In the genomic region with DNA sequence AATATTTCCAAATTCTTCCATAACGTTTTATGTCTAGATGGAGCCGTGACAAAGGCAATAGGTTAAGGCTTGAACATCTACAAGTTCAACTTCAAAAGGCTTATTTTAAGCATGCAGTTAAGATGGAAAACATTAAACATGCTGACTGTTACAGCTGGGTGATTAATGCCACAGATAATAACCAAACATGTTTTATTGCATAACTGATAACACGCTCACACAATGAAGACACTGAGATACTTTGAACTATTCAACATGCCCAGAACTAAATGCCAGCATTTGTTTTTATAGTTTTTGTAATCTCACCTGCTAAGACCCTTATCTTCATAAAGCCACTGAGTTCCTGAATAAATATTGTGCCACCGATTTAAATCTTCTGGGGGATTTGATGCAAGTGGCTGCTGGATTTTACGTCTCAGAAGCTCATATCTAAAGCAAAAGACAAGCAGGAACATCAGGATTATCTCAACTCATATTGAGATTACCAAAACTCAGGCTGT, we compare ENCODE assay signal across 26 cellular contexts.
"Had no signal": no experiment of that assay in that cellular context is flagged by ENCODE, and none has a peak within 500 bp of the region (broad histone marks: within the 10 kb centered on the region; RNA-seq: fewer than 3 reads in every experiment).

No MANE protein-coding gene starts in this region.

- H3K4me2 ChIP-seq: neural progenitor cell had no signal

- H3K9me3 Mint-ChIP-seq: mesothelial cell of epicardium, nephron progenitor cell, neural progenitor cell, type B pancreatic cell had no signal

- ATAC-seq: natural killer cell; stimulated activated effector memory CD8-positive, alpha-beta T cell treated with anti-CD3 and anti-CD28 coated beads, Interleukin-12 subunit alpha, Interleukin-12 subunit beta, amount 100 ng/mL, for 72 hours had no signal

- H3K9ac ChIP-seq: neural progenitor cell had no signal

- H3K27ac ChIP-seq: left ventricle myocardium inferior, neural progenitor cell, neutrophil, ovary, right atrium auricular region, right lobe of liver, spleen, suprapubic skin, thoracic aorta, tibial nerve, uterus had no signal

- H3K4me3 ChIP-seq: left ventricle myocardium inferior, lung, neural progenitor cell, ovary, right atrium auricular region, right lobe of liver, spleen, suprapubic skin, thoracic aorta, tibial nerve, uterus had no signal

- H3K9me3 ChIP-seq: left ventricle myocardium inferior, neutrophil, ovary, right atrium auricular region, right lobe of liver, suprapubic skin, thoracic aorta, tibial nerve, uterus had no signal

- DNase-seq: hypothalamus; islet precursor cell; left ventricle myocardium inferior; mesendoderm; naive B cell; natural killer cell; nephron progenitor cell; occipital lobe; ovary; right lobe of liver; spleen; stimulated activated CD4-positive, alpha-beta T cell treated with anti-CD3 and anti-CD28 coated beads, Interleukin-4, amount 100 ng/mL, for 24 hours; stimulated activated naive CD4-positive, alpha-beta T cell; uterus had no signal

- H3K36me3 Mint-ChIP-seq: mesothelial cell of epicardium; naive B cell; neural progenitor cell; stimulated activated effector memory CD8-positive, alpha-beta T cell treated with anti-CD3 and anti-CD28 coated beads, Interleukin-12 subunit alpha, Interleukin-12 subunit beta, amount 100 ng/mL, for 72 hours; type B pancreatic cell had no signal

- H3K27me3 ChIP-seq: neural progenitor cell, neutrophil, ovary, right atrium auricular region, right lobe of liver, spleen, suprapubic skin, tibial nerve, uterus had no signal

- H3K4me1 Mint-ChIP-seq: naive B cell; natural killer cell; nephron progenitor cell; neural progenitor cell; stimulated activated effector memory CD8-positive, alpha-beta T cell treated with anti-CD3 and anti-CD28 coated beads, Interleukin-12 subunit alpha, Interleukin-12 subunit beta, amount 100 ng/mL, for 72 hours had no signal

- H3K27me3 Mint-ChIP-seq: naive B cell; progenitor cell of endocrine pancreas; stimulated activated naive CD8-positive, alpha-beta T cell treated with anti-CD3 and anti-CD28 coated beads, Interleukin-15, Interleukin-2, amounts not matched to agents 100 ng/mL and 50 ng/mL, for 24 hours; type B pancreatic cell had no signal

- H3K4me1 ChIP-seq: left ventricle myocardium inferior, neural progenitor cell, right atrium auricular region, spleen, suprapubic skin, tibial nerve, uterus had no signal

- H3K36me3 ChIP-seq: left ventricle myocardium inferior, neural progenitor cell, neutrophil, ovary, right atrium auricular region, right lobe of liver, spleen, suprapubic skin, thoracic aorta, tibial nerve, uterus had no signal

- H2AFZ ChIP-seq: neural progenitor cell had no signal

- H3K4me3 Mint-ChIP-seq: mesothelial cell of epicardium; naive B cell; natural killer cell; nephron progenitor cell; neural progenitor cell; stimulated activated effector memory CD8-positive, alpha-beta T cell treated with anti-CD3 and anti-CD28 coated beads, Interleukin-12 subunit alpha, Interleukin-12 subunit beta, amount 100 ng/mL, for 72 hours; stimulated activated naive CD8-positive, alpha-beta T cell treated with anti-CD3 and anti-CD28 coated beads, Interleukin-15, Interleukin-2, amounts not matched to agents 100 ng/mL and 50 ng/mL, for 24 hours; type B pancreatic cell had no signal

- H3K27ac Mint-ChIP-seq: mesothelial cell of epicardium; naive B cell; natural killer cell; nephron progenitor cell; neural progenitor cell; progenitor cell of endocrine pancreas; stimulated activated effector memory CD8-positive, alpha-beta T cell treated with anti-CD3 and anti-CD28 coated beads, Interleukin-12 subunit alpha, Interleukin-12 subunit beta, amount 100 ng/mL, for 72 hours; stimulated activated naive CD8-positive, alpha-beta T cell treated with anti-CD3 and anti-CD28 coated beads, Interleukin-15, Interleukin-2, amounts not matched to agents 100 ng/mL and 50 ng/mL, for 24 hours; type B pancreatic cell had no signal
